In genomic region chr12:20367731-20368652, GRCh38 we compare ENCODE assay signal across 8 cellular contexts. TPM values are rescaled to one million over a fixed set of nuclear protein-coding genes. Genes with fewer than 3 reads are reported as not detected.
DNase-seq lines count a peak whose midpoint lies in the region; ATAC-seq lines count a peak whose summit lies in the region.

TSS of gene PDE3A (plus strand) at chr12:20368537. CDS start at chr12:20369285, 748 bp downstream.

- H3K27ac ChIP-seq in CD8-positive, alpha-beta memory T cell (ENCODE audit: low read depth, low read length) = no peak within 1 kb of the TSS

- peak within 1 kb of the TSS; percentile 92 for H3K9ac ChIP-seq in adipocyte (ENCODE audit: low read length)

- H3K4me1 Mint-ChIP-seq in CD8-positive, alpha-beta memory T cell = peaks cover 4 to 20% (median 9%) of the 10 kb centered on the region in 3 donors

- DNase-seq in CD8-positive, alpha-beta memory T cell = no peak
- DNase-seq in LHCN-M2 (ENCODE audit: low read depth) = peak; percentile 57
- DNase-seq in adipocyte (ENCODE audit: low read depth) = peak; percentile 92
- peak; percentile 77 for DNase-seq in cardiac septum (ENCODE audit: low spot score)
- DNase-seq in non-pigmented ciliary epithelial cell (ENCODE audit: low read depth) = peak; percentile 32
- DNase-seq in NCI-H2171 (lab: John Stamatoyannopoulos, UW) = no peak
- DNase-seq in COLO668 (lab: John Stamatoyannopoulos, UW; ENCODE audit: unreplicated experiment) = no peak

- H3K36me3 Mint-ChIP-seq in CD8-positive, alpha-beta memory T cell = peaks cover 0 to 1% (median 0%) of the 10 kb centered on the region in 3 donors

- H3K27ac Mint-ChIP-seq in CD8-positive, alpha-beta memory T cell = no peak within 1 kb of the TSS

- H3K9me3 ChIP-seq in CD8-positive, alpha-beta memory T cell (ENCODE audit: low read length) = no peaks in the 10 kb centered on the region
- no peaks in the 10 kb centered on the region for H3K9me3 ChIP-seq in adipocyte (ENCODE audit: control insufficient read depth, low read length)

- no peaks in the 10 kb centered on the region for H3K36me3 ChIP-seq in CD8-positive, alpha-beta memory T cell (ENCODE audit: insufficient read depth, low read length)
- no peaks in the 10 kb centered on the region for H3K36me3 ChIP-seq in adipocyte (ENCODE audit: control insufficient read depth, insufficient read depth, low read length, severe bottlenecking)

- H3K27me3 ChIP-seq in CD8-positive, alpha-beta memory T cell (ENCODE audit: insufficient read depth, low read length, poor library complexity, severe bottlenecking) = no peaks in the 10 kb centered on the region
- no peaks in the 10 kb centered on the region for H3K27me3 ChIP-seq in adipocyte (replicated peaks; ENCODE audit: control insufficient read depth, insufficient read depth, low read length)

- POLR2A ChIA-PET in CD8-positive, alpha-beta memory T cell (lab: Charles Lee) = no interaction called here

- no peaks in the 10 kb centered on the region for H3K4me1 ChIP-seq in CD8-positive, alpha-beta memory T cell (ENCODE audit: insufficient read depth, low read length)
- H3K4me1 ChIP-seq in adipocyte (ENCODE audit: control insufficient read depth, insufficient read depth, low read length) = peaks cover 21% of the 10 kb centered on the region

- H3K4me3 Mint-ChIP-seq in CD8-positive, alpha-beta memory T cell = peak within 1 kb of the TSS in 5 of 7 donors; percentile 33 to 69 (median 49)

- intact Hi-C loops in cardiac septum (cut with DNase I) = loop anchor here (5.0 to 10.0 kb wide), 4 partner anchors 91 to 613 kb away; no protein-coding TSS in a partner anchor

- no peaks in the 10 kb centered on the region for H3K9me3 Mint-ChIP-seq in CD8-positive, alpha-beta memory T cell

- no peak within 1 kb of the TSS for H3K4me3 ChIP-seq in CD8-positive, alpha-beta memory T cell (ENCODE audit: low read length)
- H3K4me3 ChIP-seq in adipocyte (ENCODE audit: low read length) = peak within 1 kb of the TSS; percentile 96

- peaks cover 20 to 44% of the 10 kb centered on the region in 2 donors for H3K27me3 Mint-ChIP-seq in CD8-positive, alpha-beta memory T cell

- no peak for ATAC-seq in GM18867 (IDR thresholded peaks at IDR 0.05; ENCODE audit: unreplicated experiment)

- CTCF ChIA-PET in CD8-positive, alpha-beta memory T cell (lab: Charles Lee) = no interaction called here

RNA-seq across cellular contexts. Expression of gene PDE3A, which starts in this region (rescaled TPM):
- under 1 TPM in 1 of 2 experiments, not detected in 1; 0.02 TPM for total RNA-seq in CD8-positive, alpha-beta memory T cell
- polyA plus RNA-seq in CD8-positive, alpha-beta memory T cell = not detected
- total RNA-seq in LHCN-M2 (2014; rRNA removed) = 0.06 TPM in 1 of 2 replicates, not detected in the other
- 0.01 TPM for polyA plus RNA-seq in LHCN-M2 (2012)
- 132 TPM for total RNA-seq in cardiac septum

Comparison
In these comparisons a context has a peak if more than half of its experiments do, and no peak if none do; other contexts are left out.
1. RNA of gene PDE3A (total RNA-seq): 132 TPM in cardiac septum (single experiment); 0.06 TPM in LHCN-M2 and 0.02 TPM in CD8-positive, alpha-beta memory T cell; every median in the first group is over 100 times any median in the second.
2. Peak in DNase-seq in LHCN-M2; RNA of the gene not detected or under 1 TPM.
3. DNase-seq: peak in adipocyte (single experiment), cardiac septum (single experiment) and non-pigmented ciliary epithelial cell (single experiment); none in CD8-positive, alpha-beta memory T cell (0 of 5), NCI-H2171 (single experiment) and COLO668 (single experiment).